1 cellular context compared by ENCODE assay signal in the genomic region with DNA sequence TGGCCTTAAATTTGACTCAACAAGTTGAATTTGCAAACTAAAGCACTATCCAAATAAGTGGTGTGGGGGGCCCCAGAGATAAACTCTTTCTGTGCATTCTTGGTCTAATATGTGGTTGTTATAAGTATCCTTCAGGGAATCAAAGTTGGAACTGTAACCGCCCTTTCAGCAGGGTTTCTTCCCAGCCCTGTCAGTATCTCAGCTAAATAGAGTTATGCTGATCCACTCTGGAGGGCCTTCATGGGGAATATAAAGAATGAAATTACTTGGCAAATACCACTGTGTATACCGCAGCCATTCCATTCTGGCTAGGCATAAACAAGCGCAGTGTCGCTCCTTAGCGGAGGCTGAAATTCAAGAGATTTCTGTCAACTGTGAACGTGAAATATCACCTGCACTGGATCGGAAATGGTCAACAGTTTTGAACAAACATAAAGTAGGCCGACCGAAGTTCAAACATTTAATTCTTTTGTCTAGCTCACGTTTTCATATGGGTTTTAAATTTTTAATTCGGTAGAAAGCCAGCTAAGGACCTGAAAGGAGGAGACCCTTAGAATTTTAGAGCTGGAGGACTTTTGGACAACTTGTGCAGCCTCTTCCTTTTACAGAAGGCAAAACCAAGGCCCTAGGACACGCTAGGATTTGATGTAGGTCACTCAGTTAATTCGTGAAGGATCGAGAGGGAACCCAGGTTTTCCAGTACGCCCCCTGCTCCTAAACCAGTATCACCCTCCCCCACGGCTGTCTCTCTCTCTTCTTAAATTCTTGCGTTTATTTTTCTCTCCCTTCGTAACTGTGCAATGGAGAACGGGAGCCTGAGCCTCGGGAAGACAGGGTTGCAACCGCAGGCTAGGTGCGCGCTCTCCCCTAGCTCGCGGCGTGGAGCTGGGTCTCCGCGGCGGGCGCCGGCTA.
TF ChIP-seq lines count a peak whose summit lies in the region.

No MANE protein-coding gene starts in this region.

TF ChIP-seq in K562, 482 proteins besides CTCF, POLR2A, EP300 and RAD21 (continued from another document):
- TF ChIP-seq, protein P1, sequence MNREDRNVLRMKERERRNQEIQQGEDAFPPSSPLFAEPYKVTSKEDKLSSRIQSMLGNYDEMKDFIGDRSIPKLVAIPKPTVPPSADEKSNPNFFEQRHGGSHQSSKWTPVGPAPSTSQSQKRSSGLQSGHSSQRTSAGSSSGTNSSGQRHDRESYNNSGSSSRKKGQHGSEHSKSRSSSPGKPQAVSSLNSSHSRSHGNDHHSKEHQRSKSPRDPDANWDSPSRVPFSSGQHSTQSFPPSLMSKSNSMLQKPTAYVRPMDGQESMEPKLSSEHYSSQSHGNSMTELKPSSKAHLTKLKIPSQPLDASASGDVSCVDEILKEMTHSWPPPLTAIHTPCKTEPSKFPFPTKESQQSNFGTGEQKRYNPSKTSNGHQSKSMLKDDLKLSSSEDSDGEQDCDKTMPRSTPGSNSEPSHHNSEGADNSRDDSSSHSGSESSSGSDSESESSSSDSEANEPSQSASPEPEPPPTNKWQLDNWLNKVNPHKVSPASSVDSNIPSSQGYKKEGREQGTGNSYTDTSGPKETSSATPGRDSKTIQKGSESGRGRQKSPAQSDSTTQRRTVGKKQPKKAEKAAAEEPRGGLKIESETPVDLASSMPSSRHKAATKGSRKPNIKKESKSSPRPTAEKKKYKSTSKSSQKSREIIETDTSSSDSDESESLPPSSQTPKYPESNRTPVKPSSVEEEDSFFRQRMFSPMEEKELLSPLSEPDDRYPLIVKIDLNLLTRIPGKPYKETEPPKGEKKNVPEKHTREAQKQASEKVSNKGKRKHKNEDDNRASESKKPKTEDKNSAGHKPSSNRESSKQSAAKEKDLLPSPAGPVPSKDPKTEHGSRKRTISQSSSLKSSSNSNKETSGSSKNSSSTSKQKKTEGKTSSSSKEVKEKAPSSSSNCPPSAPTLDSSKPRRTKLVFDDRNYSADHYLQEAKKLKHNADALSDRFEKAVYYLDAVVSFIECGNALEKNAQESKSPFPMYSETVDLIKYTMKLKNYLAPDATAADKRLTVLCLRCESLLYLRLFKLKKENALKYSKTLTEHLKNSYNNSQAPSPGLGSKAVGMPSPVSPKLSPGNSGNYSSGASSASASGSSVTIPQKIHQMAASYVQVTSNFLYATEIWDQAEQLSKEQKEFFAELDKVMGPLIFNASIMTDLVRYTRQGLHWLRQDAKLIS (CRISPR knock-in tag; IDR thresholded peaks at IDR 0.05) = peak; percentile 8; the same call in 1 of the 2 replicates
- 0 out of 4 replicates have a peak, but pooled peaks of 1 of the 2 experiments have one; percentile 20 for TF ChIP-seq FOXK2 (conservative IDR thresholded peaks at IDR 0.05 in 1 of 2, IDR thresholded peaks at IDR 0.05 in 1 of 2; ENCODE audit: low read depth in 2 of 2)
